Comparison of ENCODE assay signal across 36 cellular contexts in the genomic region with DNA sequence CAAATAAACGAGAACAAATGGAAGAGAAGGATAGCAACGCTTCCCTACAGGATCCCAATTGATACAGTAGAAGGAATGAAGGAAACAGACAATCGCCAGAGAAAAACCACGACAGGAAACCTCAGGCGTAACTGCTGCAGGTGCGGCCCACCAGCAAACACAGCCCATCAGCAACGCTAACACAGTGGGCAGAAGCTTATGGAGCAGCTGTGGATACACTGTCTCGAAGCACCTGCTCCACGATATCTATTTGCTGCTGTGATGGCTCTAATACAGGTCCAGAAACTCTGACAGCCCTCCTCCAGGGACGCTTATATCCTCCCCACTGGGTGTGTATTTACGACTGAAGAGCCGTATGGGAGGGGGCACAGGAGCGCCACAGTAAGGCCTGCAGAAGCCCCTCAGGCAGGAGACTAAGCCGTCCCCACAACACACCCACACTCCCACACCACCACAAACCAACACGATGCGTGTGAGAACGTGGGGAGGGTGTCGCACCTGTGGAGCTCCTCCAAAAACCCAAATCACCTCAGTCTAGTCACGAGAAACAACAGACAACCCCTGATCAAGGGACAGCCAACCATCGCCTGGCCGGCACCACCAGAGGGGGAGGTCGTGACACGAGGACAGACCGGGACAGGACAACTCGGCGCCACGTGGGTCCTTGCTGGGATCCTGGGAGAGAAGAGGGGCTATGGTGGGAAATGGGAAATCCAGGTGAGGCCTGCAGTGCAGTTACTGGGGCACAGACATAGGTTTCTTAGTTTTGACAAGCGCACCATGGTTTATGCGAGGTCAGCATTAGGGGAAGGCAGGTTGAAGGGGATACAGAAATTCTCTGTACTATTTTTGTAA. TPM values are rescaled to one million over a fixed set of nuclear protein-coding genes. Genes with fewer than 3 reads are reported as not detected.
DNase-seq lines count a peak whose midpoint lies in the region; ATAC-seq lines count a peak whose summit lies in the region.
"Had no signal": no experiment of that assay in that cellular context is flagged by ENCODE, and none has a peak within 500 bp of the region (broad histone marks: within the 10 kb centered on the region; RNA-seq: fewer than 3 reads in every experiment).

No MANE protein-coding gene starts in this region.

- H3K27me3 ChIP-seq in BLaER1, result no peaks in the 10 kb centered on the region
- no peaks in the 10 kb centered on the region for H3K27me3 ChIP-seq in naive thymus-derived CD4-positive, alpha-beta T cell (ENCODE audit: control insufficient read depth in 2 of 2, insufficient read depth in 2 of 2, low read length in 2 of 2)
- H3K27me3 ChIP-seq: ascending aorta, cardiac muscle cell had no signal

- POLR2A ChIA-PET in naive thymus-derived CD4-positive, alpha-beta T cell (lab: Charles Lee), result no interaction called here

- peaks cover 34% of the 10 kb centered on the region for H3K4me1 Mint-ChIP-seq in activated CD4-positive, alpha-beta T cell treated with anti-CD3 and anti-CD28 coated beads, Interleukin-2, amount 10 ng/mL, durations not matched to agents 24 days and 14 days
- H3K4me1 Mint-ChIP-seq in naive thymus-derived CD4-positive, alpha-beta T cell, result peaks cover 12 to 47% (median 37%) of the 10 kb centered on the region in 7 donors
- peaks cover 36% of the 10 kb centered on the region for H3K4me1 Mint-ChIP-seq in activated T-helper 1 cell treated with anti-CD3 and anti-CD28 coated beads, Interleukin-12 subunit alpha, Interleukin-12 subunit beta, Interleukin-2, Interleukin-4 antibody, amounts not matched to agents 30 ng/mL and 10 ng/mL and 1 ng/mL, durations not matched to agents 14 hours and 24 hours and 36 hours (ENCODE audit: low read depth)

- CTCF ChIA-PET in naive thymus-derived CD4-positive, alpha-beta T cell (lab: Charles Lee), result no interaction called here

- no peak for ATAC-seq in naive thymus-derived CD4-positive, alpha-beta T cell
- ATAC-seq in GM18511 (IDR thresholded peaks at IDR 0.05; ENCODE audit: unreplicated experiment), result no peak
- ATAC-seq: left cardiac atrium, natural killer cell had no signal

- peaks cover 78% of the 10 kb centered on the region for H3K36me3 Mint-ChIP-seq in activated CD4-positive, alpha-beta T cell treated with anti-CD3 and anti-CD28 coated beads, Interleukin-2, amount 10 ng/mL, durations not matched to agents 24 days and 14 days (ENCODE audit: low read depth)
- H3K36me3 Mint-ChIP-seq in naive thymus-derived CD4-positive, alpha-beta T cell, result peaks cover 19 to 62% (median 40%) of the 10 kb centered on the region in 5 donors
- peaks cover 65% of the 10 kb centered on the region for H3K36me3 Mint-ChIP-seq in activated T-helper 1 cell treated with anti-CD3 and anti-CD28 coated beads, Interleukin-12 subunit alpha, Interleukin-12 subunit beta, Interleukin-2, Interleukin-4 antibody, amounts not matched to agents 30 ng/mL and 10 ng/mL and 1 ng/mL, durations not matched to agents 14 hours and 24 hours and 36 hours (ENCODE audit: low read depth)

- no peaks in the 10 kb centered on the region for H4K20me1 ChIP-seq in BLaER1

- H3K4me3 Mint-ChIP-seq in activated CD4-positive, alpha-beta T cell treated with anti-CD3 and anti-CD28 coated beads, Interleukin-2, amount 10 ng/mL, durations not matched to agents 24 days and 14 days, result peak overlapping the region; percentile 12
- peak overlapping the region in 2 of 10 donors; percentile 26 to 48 for H3K4me3 Mint-ChIP-seq in naive thymus-derived CD4-positive, alpha-beta T cell
- no peak overlapping the region for H3K4me3 Mint-ChIP-seq in activated T-helper 1 cell treated with anti-CD3 and anti-CD28 coated beads, Interleukin-12 subunit alpha, Interleukin-12 subunit beta, Interleukin-2, Interleukin-4 antibody, amounts not matched to agents 30 ng/mL and 10 ng/mL and 1 ng/mL, durations not matched to agents 14 hours and 24 hours and 36 hours
- H3K4me3 Mint-ChIP-seq: immature natural killer cell, natural killer cell had no signal

- no peaks in the 10 kb centered on the region for H3K27me3 Mint-ChIP-seq in activated CD4-positive, alpha-beta T cell treated with anti-CD3 and anti-CD28 coated beads, Interleukin-2, amount 10 ng/mL, durations not matched to agents 24 days and 14 days
- H3K27me3 Mint-ChIP-seq in naive thymus-derived CD4-positive, alpha-beta T cell, result no peaks in the 10 kb centered on the region
- H3K27me3 Mint-ChIP-seq in activated T-helper 1 cell treated with anti-CD3 and anti-CD28 coated beads, Interleukin-12 subunit alpha, Interleukin-12 subunit beta, Interleukin-2, Interleukin-4 antibody, amounts not matched to agents 30 ng/mL and 10 ng/mL and 1 ng/mL, durations not matched to agents 14 hours and 24 hours and 36 hours (ENCODE audit: insufficient read depth), result no peaks in the 10 kb centered on the region
- H3K27me3 Mint-ChIP-seq: CD4-positive, alpha-beta memory T cell had no signal

- peaks cover 89% of the 10 kb centered on the region for H3K4me1 ChIP-seq in BLaER1
- H3K4me1 ChIP-seq in naive thymus-derived CD4-positive, alpha-beta T cell (ENCODE audit: control insufficient read depth in 2 of 2, insufficient read depth in 2 of 2, low read length in 2 of 2), result peaks cover 0 to 18% of the 10 kb centered on the region in 2 donors
- H3K4me1 ChIP-seq: ascending aorta had no signal

- DNase-seq in activated CD4-positive, alpha-beta T cell treated with anti-CD3 and anti-CD28 coated beads, Interleukin-2, amount 10 ng/mL, durations not matched to agents 24 days and 14 days, result no peak
- no peak for DNase-seq in activated CD4-positive, alpha-beta T cell treated with anti-CD3 and anti-CD28 coated beads for 1 hour
- DNase-seq in naive thymus-derived CD4-positive, alpha-beta T cell, result no peak
- DNase-seq in activated CD4-positive, CD25-positive, alpha-beta regulatory T cell treated with anti-CD3 and anti-CD28 coated beads, Interleukin-2, amount 50 U/mL, for 72 hours, result no peak
- no peak for DNase-seq in activated T-helper 1 cell treated with anti-CD3 and anti-CD28 coated beads, Interleukin-12 subunit alpha, Interleukin-12 subunit beta, Interleukin-2, Interleukin-4 antibody, amounts not matched to agents 30 ng/mL and 10 ng/mL and 1 ng/mL, durations not matched to agents 14 hours and 24 hours and 36 hours (ENCODE audit: low spot score)
- DNase-seq: activated CD4-positive, alpha-beta T cell treated with anti-CD3 and anti-CD28 coated beads for 48 hours; activated CD8-positive, alpha-beta memory T cell treated with anti-CD3 and anti-CD28 coated beads, Interleukin-2, amount 50 U/mL, for 4 hours; CD4-positive, alpha-beta memory T cell; effector CD8-positive, alpha-beta T cell; immature natural killer cell; left cardiac atrium; natural killer cell; NCI-H1436 treated with DMSO at 0.1 percent for 48 hours; NCI-H2107; NCI-H345; NCI-H748 treated with DMSO at 0.1 percent for 48 hours; SHP77 treated with DMSO at 0.1 percent for 48 hours; stimulated activated naive CD4-positive, alpha-beta T cell treated with Interleukin-2 at 50 U/mL for 16 hours; T-helper 9 cell had no signal

- peak overlapping the region; percentile 52 for H3K27ac Mint-ChIP-seq in activated CD4-positive, alpha-beta T cell treated with anti-CD3 and anti-CD28 coated beads, Interleukin-2, amount 10 ng/mL, durations not matched to agents 24 days and 14 days
- H3K27ac Mint-ChIP-seq in naive thymus-derived CD4-positive, alpha-beta T cell, result peak overlapping the region in 8 of 9 donors; percentile 15 to 87 (median 72)
- H3K27ac Mint-ChIP-seq in activated T-helper 1 cell treated with anti-CD3 and anti-CD28 coated beads, Interleukin-12 subunit alpha, Interleukin-12 subunit beta, Interleukin-2, Interleukin-4 antibody, amounts not matched to agents 30 ng/mL and 10 ng/mL and 1 ng/mL, durations not matched to agents 14 hours and 24 hours and 36 hours, result no peak overlapping the region
- H3K27ac Mint-ChIP-seq: activated T-helper 2 cell treated with anti-CD3 and anti-CD28 coated beads, Interferon-gamma antibody, Interleukin-2, Interleukin-4, amounts not matched to agents 10 μg/mL and 5 μg/mL and 100 μg/mL, durations not matched to agents 14 hours and 24 hours and 36 hours had no signal

- intact Hi-C loops in activated CD4-positive, alpha-beta T cell treated with anti-CD3 and anti-CD28 coated beads, Interleukin-2, amount 10 ng/mL, durations not matched to agents 24 days and 14 days (cut with micrococcal nuclease), result no loop called here
- intact Hi-C loops in naive thymus-derived CD4-positive, alpha-beta T cell (cut with micrococcal nuclease), result no loop called here
- intact Hi-C loops in activated T-helper 1 cell treated with anti-CD3 and anti-CD28 coated beads, Interleukin-12 subunit alpha, Interleukin-12 subunit beta, Interleukin-2, Interleukin-4 antibody, amounts not matched to agents 30 ng/mL and 10 ng/mL and 1 ng/mL, durations not matched to agents 14 hours and 24 hours and 36 hours (cut with micrococcal nuclease), result no loop called here

- H3K4me3 ChIP-seq in BLaER1, result peak overlapping the region; percentile 55
- H3K4me3 ChIP-seq in naive thymus-derived CD4-positive, alpha-beta T cell (ENCODE audit: low read length), result no peak overlapping the region
- H3K4me3 ChIP-seq: ascending aorta, cardiac muscle cell, coronary artery, lung, thoracic aorta had no signal

- H3K9me3 Mint-ChIP-seq in activated CD4-positive, alpha-beta T cell treated with anti-CD3 and anti-CD28 coated beads, Interleukin-2, amount 10 ng/mL, durations not matched to agents 24 days and 14 days, result no peaks in the 10 kb centered on the region
- peaks cover 0 to 2% (median 0%) of the 10 kb centered on the region in 11 donors for H3K9me3 Mint-ChIP-seq in naive thymus-derived CD4-positive, alpha-beta T cell
- no peaks in the 10 kb centered on the region for H3K9me3 Mint-ChIP-seq in activated T-helper 1 cell treated with anti-CD3 and anti-CD28 coated beads, Interleukin-12 subunit alpha, Interleukin-12 subunit beta, Interleukin-2, Interleukin-4 antibody, amounts not matched to agents 30 ng/mL and 10 ng/mL and 1 ng/mL, durations not matched to agents 14 hours and 24 hours and 36 hours
- H3K9me3 Mint-ChIP-seq: activated T-helper 2 cell treated with anti-CD3 and anti-CD28 coated beads, Interferon-gamma antibody, Interleukin-2, Interleukin-4, amounts not matched to agents 10 μg/mL and 5 μg/mL and 100 μg/mL, durations not matched to agents 14 hours and 24 hours and 36 hours; CD4-positive, alpha-beta memory T cell; immature natural killer cell; natural killer cell had no signal

- H3K27ac ChIP-seq in BLaER1 (peak overlapping the region; percentile 87), KOPT-K1 (ENCODE audit: low read depth, low read length, poor library complexity, severe bottlenecking) (peak overlapping the region; percentile 51)
- no peak overlapping the region for H3K27ac ChIP-seq in naive thymus-derived CD4-positive, alpha-beta T cell (ENCODE audit: low read depth, low read length)
- H3K27ac ChIP-seq: ascending aorta, cardiac muscle cell, coronary artery, thoracic aorta, VCaP had no signal

- peaks cover 94% of the 10 kb centered on the region for H3K36me3 ChIP-seq in BLaER1
- peaks cover 100% of the 10 kb centered on the region for H3K36me3 ChIP-seq in KOPT-K1 (ENCODE audit: insufficient read depth, low read length)
- peaks cover 3 to 79% (median 9%) of the 10 kb centered on the region in 3 experiments for H3K36me3 ChIP-seq in naive thymus-derived CD4-positive, alpha-beta T cell (ENCODE audit: control insufficient read depth in 2 of 3, insufficient read depth in 3 of 3, low read length in 3 of 3)

- H3K9me3 ChIP-seq in BLaER1 (no peaks in the 10 kb centered on the region), KOPT-K1 (ENCODE audit: insufficient read depth, low read length, poor library complexity, severe bottlenecking) (no peaks in the 10 kb centered on the region)
- no peaks in the 10 kb centered on the region for H3K9me3 ChIP-seq in naive thymus-derived CD4-positive, alpha-beta T cell (ENCODE audit: control insufficient read depth in 2 of 3, low read length in 3 of 3)
- H3K9me3 ChIP-seq: ascending aorta, thoracic aorta had no signal

- peak overlapping the region; percentile 92 for H3K4me2 ChIP-seq in BLaER1

- H3K9ac ChIP-seq in BLaER1, result peak overlapping the region; percentile 78

RNA-seq across cellular contexts. Expression of a gene that starts 24.0 kb away (rescaled TPM):
- 171 and 180 TPM in 2 replicates for total RNA-seq in activated CD4-positive, alpha-beta T cell treated with anti-CD3 and anti-CD28 coated beads, Interleukin-2, amount 10 ng/mL, durations not matched to agents 24 days and 14 days
- 100 to 1,000 TPM in 1 of 5 experiments, 10 to 100 TPM in 4; 54.5 to 138 (median 62.1) TPM for total RNA-seq in naive thymus-derived CD4-positive, alpha-beta T cell
- polyA plus RNA-seq in naive thymus-derived CD4-positive, alpha-beta T cell, result 1 to 10 TPM; 3.6 to 8.8 TPM
- 168 and 170 TPM in 2 replicates for total RNA-seq in activated T-helper 1 cell treated with anti-CD3 and anti-CD28 coated beads, Interleukin-12 subunit alpha, Interleukin-12 subunit beta, Interleukin-2, Interleukin-4 antibody, amounts not matched to agents 30 ng/mL and 10 ng/mL and 1 ng/mL, durations not matched to agents 14 hours and 24 hours and 36 hours

RNA-seq across cellular contexts. Expression of a gene that starts 24.3 kb away (rescaled TPM):
- 24.4 and 24.6 TPM in 2 replicates for total RNA-seq in activated CD4-positive, alpha-beta T cell treated with anti-CD3 and anti-CD28 coated beads, Interleukin-2, amount 10 ng/mL, durations not matched to agents 24 days and 14 days
- total RNA-seq in naive thymus-derived CD4-positive, alpha-beta T cell, result 10 to 100 TPM in 1 of 5 experiments, 1 to 10 TPM in 4; 2.6 to 26.8 (median 5.4) TPM
- polyA plus RNA-seq in naive thymus-derived CD4-positive, alpha-beta T cell, result 10 to 100 TPM; 10.4 to 11.1 TPM
- 21.5 and 23.3 TPM in 2 replicates for total RNA-seq in activated T-helper 1 cell treated with anti-CD3 and anti-CD28 coated beads, Interleukin-12 subunit alpha, Interleukin-12 subunit beta, Interleukin-2, Interleukin-4 antibody, amounts not matched to agents 30 ng/mL and 10 ng/mL and 1 ng/mL, durations not matched to agents 14 hours and 24 hours and 36 hours

RNA-seq across cellular contexts. Expression of a gene that starts 44.6 kb away (rescaled TPM):
- not detected in 2 replicates for total RNA-seq in activated CD4-positive, alpha-beta T cell treated with anti-CD3 and anti-CD28 coated beads, Interleukin-2, amount 10 ng/mL, durations not matched to agents 24 days and 14 days
- under 1 TPM in 1 of 5 experiments, not detected in 4; 0.32 TPM for total RNA-seq in naive thymus-derived CD4-positive, alpha-beta T cell
- not detected for polyA plus RNA-seq in naive thymus-derived CD4-positive, alpha-beta T cell
- total RNA-seq in activated T-helper 1 cell treated with anti-CD3 and anti-CD28 coated beads, Interleukin-12 subunit alpha, Interleukin-12 subunit beta, Interleukin-2, Interleukin-4 antibody, amounts not matched to agents 30 ng/mL and 10 ng/mL and 1 ng/mL, durations not matched to agents 14 hours and 24 hours and 36 hours, result not detected in 2 replicates
- total RNA-seq: A172; activated T-helper 2 cell treated with anti-CD3 and anti-CD28 coated beads, Interferon-gamma antibody, Interleukin-2, Interleukin-4, amounts not matched to agents 10 μg/mL and 5 μg/mL and 100 μg/mL, durations not matched to agents 14 hours and 24 hours and 36 hours; ascending aorta; cardiac muscle cell; CD4-positive, alpha-beta memory T cell; Daoy; epithelial cell of proximal tubule; left cardiac atrium; LHCN-M2; natural killer cell; osteocyte; skeletal muscle tissue; thoracic aorta had no signal
- polyA plus RNA-seq: cardiac muscle cell; CD4-positive, alpha-beta memory T cell; immature natural killer cell had no signal

RNA-seq across cellular contexts. Expression of a gene that starts 47.5 kb away (rescaled TPM):
- 104 and 110 TPM in 2 replicates for total RNA-seq in activated CD4-positive, alpha-beta T cell treated with anti-CD3 and anti-CD28 coated beads, Interleukin-2, amount 10 ng/mL, durations not matched to agents 24 days and 14 days
- 10 to 100 TPM; 19.3 to 51.7 (median 21.4) TPM for total RNA-seq in naive thymus-derived CD4-positive, alpha-beta T cell
- 10 to 100 TPM; 15.3 to 26.6 TPM for polyA plus RNA-seq in naive thymus-derived CD4-positive, alpha-beta T cell
- 107 and 111 TPM in 2 replicates for total RNA-seq in activated T-helper 1 cell treated with anti-CD3 and anti-CD28 coated beads, Interleukin-12 subunit alpha, Interleukin-12 subunit beta, Interleukin-2, Interleukin-4 antibody, amounts not matched to agents 30 ng/mL and 10 ng/mL and 1 ng/mL, durations not matched to agents 14 hours and 24 hours and 36 hours

RNA-seq across cellular contexts. Expression of a gene that starts 52.7 kb away (rescaled TPM):
- total RNA-seq in activated CD4-positive, alpha-beta T cell treated with anti-CD3 and anti-CD28 coated beads, Interleukin-2, amount 10 ng/mL, durations not matched to agents 24 days and 14 days, result not detected in 2 replicates
- not detected for total RNA-seq in naive thymus-derived CD4-positive, alpha-beta T cell
- not detected for polyA plus RNA-seq in naive thymus-derived CD4-positive, alpha-beta T cell
- total RNA-seq in activated T-helper 1 cell treated with anti-CD3 and anti-CD28 coated beads, Interleukin-12 subunit alpha, Interleukin-12 subunit beta, Interleukin-2, Interleukin-4 antibody, amounts not matched to agents 30 ng/mL and 10 ng/mL and 1 ng/mL, durations not matched to agents 14 hours and 24 hours and 36 hours, result not detected in 2 replicates
- total RNA-seq: activated T-helper 2 cell treated with anti-CD3 and anti-CD28 coated beads, Interferon-gamma antibody, Interleukin-2, Interleukin-4, amounts not matched to agents 10 μg/mL and 5 μg/mL and 100 μg/mL, durations not matched to agents 14 hours and 24 hours and 36 hours; ascending aorta; cardiac muscle cell; CD4-positive, alpha-beta memory T cell; Daoy; epithelial cell of proximal tubule; H1; left cardiac atrium; LHCN-M2; natural killer cell; osteocyte; thoracic aorta had no signal
- polyA plus RNA-seq: cardiac muscle cell; CD4-positive, alpha-beta memory T cell; H1; immature natural killer cell had no signal
